ENCODE assay signal across 33 cellular contexts in the genomic region with DNA sequence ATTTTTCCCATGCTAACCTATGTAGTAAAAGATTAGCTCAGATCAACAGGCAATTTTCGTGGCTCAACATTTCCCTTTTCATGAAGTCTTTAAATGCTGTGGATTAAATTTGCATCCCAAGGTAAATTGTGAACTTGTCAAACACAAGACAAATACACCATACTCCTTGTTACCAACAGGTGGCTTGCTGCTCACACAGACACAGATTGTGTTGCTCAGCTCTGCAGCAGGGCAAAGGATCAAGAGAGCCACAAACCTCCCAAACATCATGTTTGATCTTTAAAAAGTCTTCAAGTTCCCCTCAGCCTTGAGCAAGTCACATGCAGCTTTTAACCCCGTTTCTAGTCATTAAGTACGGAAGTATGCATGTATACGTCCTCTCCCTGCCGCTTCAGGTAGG.
DNase-seq lines count a peak whose midpoint lies in the region; ATAC-seq and TF ChIP-seq lines count a peak whose summit lies in the region.
"Had no signal": no experiment of that assay in that cellular context is flagged by ENCODE, and none has a peak within 500 bp of the region (broad histone marks: within the 10 kb centered on the region; RNA-seq: fewer than 3 reads in every experiment).

No MANE protein-coding gene starts in this region.

- no peaks in the 10 kb centered on the region for H3K4me1 ChIP-seq in HEK293 (ENCODE audit: control insufficient read depth, insufficient read depth, low read length)
- H3K4me1 ChIP-seq in liver (ENCODE audit: control insufficient read depth in 4 of 4, insufficient read depth in 4 of 4, low read length in 3 of 4) = no peaks in the 10 kb centered on the region
- H3K4me1 ChIP-seq in gastroesophageal sphincter = no peaks in the 10 kb centered on the region
- H3K4me1 ChIP-seq: HAP-1, left lung, right lobe of liver, stomach, thyroid gland, vagina had no signal

- H3K9ac ChIP-seq in liver (ENCODE audit: low read depth in 1 of 2, low read length in 2 of 2) = no peak overlapping the region

- H3K27ac ChIP-seq in HEK293 (ENCODE audit: extremely low read depth, low read depth, low read length) = no peak overlapping the region
- no peak overlapping the region for H3K27ac ChIP-seq in liver (ENCODE audit: low read depth in 1 of 2, low read length in 2 of 2)
- no peak overlapping the region for H3K27ac ChIP-seq in gastroesophageal sphincter
- H3K27ac ChIP-seq: left lung, neutrophil, right lobe of liver, stomach, thyroid gland, vagina had no signal

- H3K27me3 ChIP-seq in liver (ENCODE audit: control insufficient read depth in 4 of 4, insufficient read depth in 4 of 4, low read length in 3 of 4) (no peaks in the 10 kb centered on the region), gastroesophageal sphincter (no peaks in the 10 kb centered on the region)
- H3K27me3 ChIP-seq: left lung, neutrophil, right lobe of liver, stomach, thyroid gland, vagina had no signal

- H3K9me3 ChIP-seq in HEK293 (ENCODE audit: control insufficient read depth, insufficient read depth, low read depth, low read length) (no peaks in the 10 kb centered on the region), liver (ENCODE audit: control insufficient read depth in 4 of 4, low read length in 3 of 4) (no peaks in the 10 kb centered on the region), gastroesophageal sphincter (no peaks in the 10 kb centered on the region)
- H3K9me3 ChIP-seq: HAP-1, neutrophil, right lobe of liver, thyroid gland, vagina had no signal

- CTCF ChIA-PET in HEK293 (lab: Yijun Ruan, JAX) = no interaction called here

- WGBS in liver = 71% methylated on average over 5 of the region's 5 CpGs
- 83 to 86% methylated on average over 5 of the region's 5 CpGs for WGBS in gastroesophageal sphincter (ENCODE audit: low coverage in 1 of 2), 2 donors

- peak; percentile 24 to 29 for TF ChIP-seq RAD21 in liver (IDR thresholded peaks at IDR 0.05)

- ATAC-seq in gastroesophageal sphincter (no peak), GM21526 (IDR thresholded peaks at IDR 0.05; ENCODE audit: low FRiP score, unreplicated experiment) (no peak)
- ATAC-seq: activated CD4-positive, alpha-beta T cell treated with anti-CD3 and anti-CD28 coated beads for 36 hours; activated CD8-positive, alpha-beta T cell treated with anti-CD3 and anti-CD28 coated beads for 36 hours; CD8-positive, alpha-beta T cell; effector memory CD8-positive, alpha-beta T cell; left lung; Panc1 had no signal

- TF ChIP-seq POLR2A in gastroesophageal sphincter (IDR thresholded peaks at IDR 0.05) = no peak

- TF ChIP-seq EP300 in gastroesophageal sphincter (IDR thresholded peaks at IDR 0.05) = no peak

- H3K4me3 ChIP-seq in HEK293 (ENCODE audit: low read depth, low read length) (no peak overlapping the region), liver (ENCODE audit: low read depth in 1 of 3, low read length in 3 of 3) (no peak overlapping the region), gastroesophageal sphincter (no peak overlapping the region)
- H3K4me3 ChIP-seq: HAP-1, left lung, right lobe of liver, stomach, thyroid gland, vagina had no signal

- POLR2A ChIA-PET in HEK293 (lab: Yijun Ruan, JAX) = no interaction called here

- H3K36me3 ChIP-seq in HEK293 (ENCODE audit: control insufficient read depth in 2 of 2, insufficient read depth in 1 of 2, low read length in 2 of 2) = no peaks in the 10 kb centered on the region
- no peaks in the 10 kb centered on the region for H3K36me3 ChIP-seq in liver (ENCODE audit: control insufficient read depth in 4 of 4, insufficient read depth in 3 of 4, low read depth in 1 of 4, low read length in 3 of 4)
- no peaks in the 10 kb centered on the region for H3K36me3 ChIP-seq in gastroesophageal sphincter
- H3K36me3 ChIP-seq: HAP-1, left lung, neutrophil, right lobe of liver, stomach, thyroid gland, vagina had no signal

- TF ChIP-seq CTCF in HEK293 (tag by site-specific recombination; IDR thresholded peaks at IDR 0.05) (no peak), liver (IDR thresholded peaks at IDR 0.05; ENCODE audit: low read depth, low read length, missing input control) (no peak), gastroesophageal sphincter (IDR thresholded peaks at IDR 0.05) (no peak)

- peak; percentile 4 for DNase-seq in ELF-1 (ENCODE audit: low read depth, low spot score)
- DNase-seq in RPMI8226 = peak; percentile 7
- DNase-seq in DMS153 treated with DMSO at 0.1 percent for 48 hours (lab: John Stamatoyannopoulos, UW; ENCODE audit: unreplicated experiment) = no peak
- DNase-seq in activated T-cell treated with anti-CD3 and anti-CD28 coated beads, Interleukin-2, amount 50 U/mL, for 1 hour = no peak
- DNase-seq: activated CD4-positive, alpha-beta T cell treated with anti-CD3 and anti-CD28 coated beads for 36 hours; activated CD8-positive, alpha-beta memory T cell treated with anti-CD3 and anti-CD28 coated beads, Interleukin-2, amount 50 U/mL, for 48 hours; activated CD8-positive, alpha-beta T cell treated with anti-CD3 and anti-CD28 coated beads for 36 hours; activated naive CD4-positive, alpha-beta T cell treated with anti-CD3 and anti-CD28 coated beads for 36 hours; CD8-positive, alpha-beta T cell; DMS153; effector memory CD8-positive, alpha-beta T cell; erythroblast; GDM1; left lung; NCI-H1092; NCI-H187 treated with DMSO at 0.1 percent for 48 hours; NCI-H510A treated with DMSO at 0.1 percent for 48 hours; NK-92 treated with Interleukin-12 subunit alpha and Interleukin-12 subunit beta, amount 100 ng/mL, for 24 hours; right lobe of liver; SHP77 treated with DMSO at 0.1 percent for 48 hours; stimulated activated CD4-positive, alpha-beta T cell treated with anti-CD3 and anti-CD28 coated beads, Interleukin-12 subunit alpha, Interleukin-12 subunit beta, amount 100 ng/mL, for 4 hours; stimulated activated CD4-positive, alpha-beta T cell treated with anti-CD3 and anti-CD28 coated beads, Interleukin-2, amount 100 ng/mL, for 48 hours; stomach; SW 1271; thyroid gland had no signal

TF ChIP-seq in HEK293, 187 proteins besides CTCF, POLR2A, EP300 and RAD21:
- TF ChIP-seq KLF9 (tag by site-specific recombination; IDR thresholded peaks at IDR 0.05; ENCODE audit: low read depth) (no peak), ZNF404 (tag by site-specific recombination; IDR thresholded peaks at IDR 0.05) (no peak), ZNF239 (tag by site-specific recombination; IDR thresholded peaks at IDR 0.05) (no peak), SCRT2 (tag by site-specific recombination; IDR thresholded peaks at IDR 0.05) (peak; percentile 48; the same call in 1 of the 2 replicates)

TF ChIP-seq in liver, 16 proteins besides CTCF, POLR2A, EP300 and RAD21:
- TF ChIP-seq, protein P1, sequence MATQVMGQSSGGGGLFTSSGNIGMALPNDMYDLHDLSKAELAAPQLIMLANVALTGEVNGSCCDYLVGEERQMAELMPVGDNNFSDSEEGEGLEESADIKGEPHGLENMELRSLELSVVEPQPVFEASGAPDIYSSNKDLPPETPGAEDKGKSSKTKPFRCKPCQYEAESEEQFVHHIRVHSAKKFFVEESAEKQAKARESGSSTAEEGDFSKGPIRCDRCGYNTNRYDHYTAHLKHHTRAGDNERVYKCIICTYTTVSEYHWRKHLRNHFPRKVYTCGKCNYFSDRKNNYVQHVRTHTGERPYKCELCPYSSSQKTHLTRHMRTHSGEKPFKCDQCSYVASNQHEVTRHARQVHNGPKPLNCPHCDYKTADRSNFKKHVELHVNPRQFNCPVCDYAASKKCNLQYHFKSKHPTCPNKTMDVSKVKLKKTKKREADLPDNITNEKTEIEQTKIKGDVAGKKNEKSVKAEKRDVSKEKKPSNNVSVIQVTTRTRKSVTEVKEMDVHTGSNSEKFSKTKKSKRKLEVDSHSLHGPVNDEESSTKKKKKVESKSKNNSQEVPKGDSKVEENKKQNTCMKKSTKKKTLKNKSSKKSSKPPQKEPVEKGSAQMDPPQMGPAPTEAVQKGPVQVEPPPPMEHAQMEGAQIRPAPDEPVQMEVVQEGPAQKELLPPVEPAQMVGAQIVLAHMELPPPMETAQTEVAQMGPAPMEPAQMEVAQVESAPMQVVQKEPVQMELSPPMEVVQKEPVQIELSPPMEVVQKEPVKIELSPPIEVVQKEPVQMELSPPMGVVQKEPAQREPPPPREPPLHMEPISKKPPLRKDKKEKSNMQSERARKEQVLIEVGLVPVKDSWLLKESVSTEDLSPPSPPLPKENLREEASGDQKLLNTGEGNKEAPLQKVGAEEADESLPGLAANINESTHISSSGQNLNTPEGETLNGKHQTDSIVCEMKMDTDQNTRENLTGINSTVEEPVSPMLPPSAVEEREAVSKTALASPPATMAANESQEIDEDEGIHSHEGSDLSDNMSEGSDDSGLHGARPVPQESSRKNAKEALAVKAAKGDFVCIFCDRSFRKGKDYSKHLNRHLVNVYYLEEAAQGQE (IDR thresholded peaks at IDR 0.05) = no peak
- no peak for TF ChIP-seq EGR1 (IDR thresholded peaks at IDR 0.05; ENCODE audit: low read depth in 2 of 2)
- no peak for TF ChIP-seq MAX (IDR thresholded peaks at IDR 0.05)
- TF ChIP-seq YY1 (IDR thresholded peaks at IDR 0.05) = no peak
- TF ChIP-seq, protein P2, sequence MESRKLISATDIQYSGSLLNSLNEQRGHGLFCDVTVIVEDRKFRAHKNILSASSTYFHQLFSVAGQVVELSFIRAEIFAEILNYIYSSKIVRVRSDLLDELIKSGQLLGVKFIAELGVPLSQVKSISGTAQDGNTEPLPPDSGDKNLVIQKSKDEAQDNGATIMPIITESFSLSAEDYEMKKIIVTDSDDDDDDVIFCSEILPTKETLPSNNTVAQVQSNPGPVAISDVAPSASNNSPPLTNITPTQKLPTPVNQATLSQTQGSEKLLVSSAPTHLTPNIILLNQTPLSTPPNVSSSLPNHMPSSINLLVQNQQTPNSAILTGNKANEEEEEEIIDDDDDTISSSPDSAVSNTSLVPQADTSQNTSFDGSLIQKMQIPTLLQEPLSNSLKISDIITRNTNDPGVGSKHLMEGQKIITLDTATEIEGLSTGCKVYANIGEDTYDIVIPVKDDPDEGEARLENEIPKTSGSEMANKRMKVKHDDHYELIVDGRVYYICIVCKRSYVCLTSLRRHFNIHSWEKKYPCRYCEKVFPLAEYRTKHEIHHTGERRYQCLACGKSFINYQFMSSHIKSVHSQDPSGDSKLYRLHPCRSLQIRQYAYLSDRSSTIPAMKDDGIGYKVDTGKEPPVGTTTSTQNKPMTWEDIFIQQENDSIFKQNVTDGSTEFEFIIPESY (IDR thresholded peaks at IDR 0.05) = no peak
- TF ChIP-seq GABPA (IDR thresholded peaks at IDR 0.05 in 1 of 2, conservative IDR thresholded peaks at IDR 0.05 in 1 of 2) = no peak
- no peak for TF ChIP-seq RXRA (IDR thresholded peaks at IDR 0.05)
- no peak for TF ChIP-seq HNF4A (conservative IDR thresholded peaks at IDR 0.05)
- TF ChIP-seq TAF1 (conservative IDR thresholded peaks at IDR 0.05) = no peak
- TF ChIP-seq JUND (IDR thresholded peaks at IDR 0.05) = no peak
- TF ChIP-seq FOXA2 (IDR thresholded peaks at IDR 0.05) = no peak
- TF ChIP-seq NR2F2 (IDR thresholded peaks at IDR 0.05) = no peak
- TF ChIP-seq FOXA1 (IDR thresholded peaks at IDR 0.05) = no peak
- TF ChIP-seq HNF4G (IDR thresholded peaks at IDR 0.05) = no peak

Comparison
In these comparisons a context has a peak if more than half of its experiments do, and no peak if none do; other contexts are left out.
1. DNase-seq: peak in ELF-1 (single experiment) and RPMI8226 (single experiment); none in DMS153 treated with DMSO at 0.1 percent for 48 hours (single experiment) and activated T-cell treated with anti-CD3 and anti-CD28 coated beads, Interleukin-2, amount 50 U/mL, for 1 hour (single experiment).